ENCODE assay signal across 8 cellular contexts in genomic region chr13:109700176-109700575, GRCh38.
DNase-seq lines count a peak whose midpoint lies in the region; ATAC-seq, FAIRE-seq and TF ChIP-seq lines count a peak whose summit lies in the region.

No MANE protein-coding gene starts in this region.

- no peak overlapping the region for H3K27ac ChIP-seq in mammary epithelial cell (ENCODE audit: insufficient read depth, low read depth, low read length)
- H3K27ac ChIP-seq in lower lobe of right lung, result no peak overlapping the region

- H3K79me2 ChIP-seq in mammary epithelial cell (ENCODE audit: insufficient read depth, low read length), result no peaks in the 10 kb centered on the region

- dilution Hi-C loops in mammary epithelial cell (cut with HindIII; ENCODE audit: low sequenced_read_pairs), result no loop called here

- DNase-seq in H54 (ENCODE audit: insufficient read length, low spot score) (peak; percentile 17), NCI-H524 (lab: John Stamatoyannopoulos, UW) (peak; percentile 53 to 91), mammary epithelial cell (peak; percentile 54), lower lobe of right lung (peak; percentile 73), omental fat pad (ENCODE audit: low spot score) (no peak), occipital lobe (lab: John Stamatoyannopoulos, UW) (no peak)

- 8% methylated on average over 2 of the region's 3 CpGs for WGBS in mammary epithelial cell (ENCODE audit: low coverage, missing lambda C conversion rate)

- no peaks in the 10 kb centered on the region for H3K36me3 ChIP-seq in mammary epithelial cell (ENCODE audit: insufficient read depth, low read length)
- H3K36me3 ChIP-seq in lower lobe of right lung, result no peaks in the 10 kb centered on the region

- H2AFZ ChIP-seq in mammary epithelial cell (ENCODE audit: low read depth, low read length), result peak overlapping the region; percentile 49

- no peak overlapping the region for H3K9ac ChIP-seq in mammary epithelial cell (ENCODE audit: insufficient read depth, low read length)

- FAIRE-seq in H54 (lab: Jason Lieb, UNC), result peak; percentile 98

- in situ Hi-C loops in mammary epithelial cell (cut with MboI; ENCODE audit: low sequenced_read_pairs in 2 of 2), result no loop called here

- peak; percentile 33 to 70 for ATAC-seq in lower lobe of right lung
- no peak for ATAC-seq in HG02938 (IDR thresholded peaks at IDR 0.05; ENCODE audit: unreplicated experiment)
- ATAC-seq in GM18861 (IDR thresholded peaks at IDR 0.05; ENCODE audit: unreplicated experiment), result no peak
- no peak for ATAC-seq in omental fat pad (ENCODE audit: low FRiP score)

- H3K27me3 ChIP-seq in mammary epithelial cell (ENCODE audit: insufficient read depth, low read length) (no peaks in the 10 kb centered on the region), lower lobe of right lung (ENCODE audit: low read depth) (no peaks in the 10 kb centered on the region)

- no peak for TF ChIP-seq CTCF in mammary epithelial cell (conservative IDR thresholded peaks at IDR 0.05 in 1 of 2, IDR thresholded peaks at IDR 0.05 in 1 of 2; ENCODE audit: extremely low read depth in 1 of 2, insufficient read depth in 1 of 2, low read depth in 1 of 2, low read length in 2 of 2)
- no peak for TF ChIP-seq CTCF in lower lobe of right lung (IDR thresholded peaks at IDR 0.05)
- TF ChIP-seq CTCF in omental fat pad (IDR thresholded peaks at IDR 0.05), result no peak

- H3K4me1 ChIP-seq in mammary epithelial cell (ENCODE audit: insufficient read depth, low read length) (peaks cover 14% of the 10 kb centered on the region), lower lobe of right lung (peaks cover 15% of the 10 kb centered on the region)

- CTCF ChIA-PET in mammary epithelial cell (lab: Charles Lee; ENCODE audit: low non-redundant PET), result no interaction called here

- intact Hi-C loops in mammary epithelial cell (cut with micrococcal nuclease), result no loop called here
- intact Hi-C loops in lower lobe of right lung (cut with DNase I), result no loop called here

- no peak for TF ChIP-seq POLR2A in H54 (IDR thresholded peaks at IDR 0.05; ENCODE audit: low read depth, low read length)

- H3K4me3 ChIP-seq in mammary epithelial cell (replicated peaks in 1 of 3; ENCODE audit: insufficient read depth in 1 of 3, low read depth in 2 of 3, low read length in 3 of 3) (no peak overlapping the region), lower lobe of right lung (no peak overlapping the region)

- no TSS peak for BruUV-seq in mammary epithelial cell (replicated peaks; lab: Mats Ljungman, UMichigan)

- H3K9me3 ChIP-seq in mammary epithelial cell (replicated peaks; ENCODE audit: insufficient read depth, low read length) (no peaks in the 10 kb centered on the region), lower lobe of right lung (no peaks in the 10 kb centered on the region)

- H3K4me2 ChIP-seq in mammary epithelial cell (ENCODE audit: insufficient read depth, low read depth, low read length), result peak overlapping the region; percentile 25

- H4K20me1 ChIP-seq in mammary epithelial cell (ENCODE audit: insufficient read depth, low read length), result no peaks in the 10 kb centered on the region

Comparison
In these comparisons a context has a peak if more than half of its experiments do, and no peak if none do; other contexts are left out.
1. DNase-seq: peak in H54 (single experiment), NCI-H524 (2 of 2), mammary epithelial cell (single experiment) and lower lobe of right lung (single experiment); none in omental fat pad (single experiment) and occipital lobe (single experiment).
2. ATAC-seq: peak in lower lobe of right lung (2 of 2); none in HG02938 (single experiment), GM18861 (single experiment) and omental fat pad (single experiment).